In the genomic region with DNA sequence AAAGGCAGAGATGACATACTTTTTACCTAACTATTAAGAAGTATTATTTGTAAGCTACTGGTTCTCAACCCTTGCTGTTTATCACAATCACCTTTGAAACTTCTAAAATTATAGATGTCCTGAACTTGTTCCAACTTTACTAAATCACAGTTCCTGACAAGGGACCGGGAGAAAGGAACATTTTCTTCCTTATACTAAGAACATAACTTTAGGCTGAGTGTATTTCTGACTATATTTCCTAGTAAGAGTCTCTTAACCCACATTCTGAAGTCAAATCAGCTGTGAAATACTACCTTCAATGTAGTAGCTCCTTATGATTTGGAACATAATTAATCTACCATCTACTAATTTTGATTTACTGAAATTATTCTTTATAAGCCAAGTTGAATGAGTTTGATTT, we compare ENCODE assay signal across 20 cellular contexts.
DNase-seq lines count a peak whose midpoint lies in the region; ATAC-seq and TF ChIP-seq lines count a peak whose summit lies in the region.
"Had no signal": no experiment of that assay in that cellular context is flagged by ENCODE, and none has a peak within 500 bp of the region (broad histone marks: within the 10 kb centered on the region; RNA-seq: fewer than 3 reads in every experiment).

No MANE protein-coding gene starts in this region.

- H3K27ac ChIP-seq in ascending aorta, result peak overlapping the region; percentile 26 to 36
- no peak overlapping the region for H3K27ac ChIP-seq in left ventricle myocardium inferior (replicated peaks)
- H3K27ac ChIP-seq in adrenal gland, result no peak overlapping the region

- ATAC-seq in activated naive CD8-positive, alpha-beta T cell treated with anti-CD3 and anti-CD28 coated beads, Interleukin-2, amount 50 U/mL, for 24 hours, result no peak
- no peak for ATAC-seq in GM18861 (IDR thresholded peaks at IDR 0.05; ENCODE audit: unreplicated experiment)
- ATAC-seq: HCT116 had no signal

- peak overlapping the region; percentile 21 for H3K27ac Mint-ChIP-seq in activated naive CD8-positive, alpha-beta T cell treated with anti-CD3 and anti-CD28 coated beads, Interleukin-2, amount 50 U/mL, for 24 hours
- no peak overlapping the region for H3K27ac Mint-ChIP-seq in activated naive CD8-positive, alpha-beta T cell treated with anti-CD3 and anti-CD28 coated beads for 36 hours

- no peak for TF ChIP-seq CTCF in ascending aorta (IDR thresholded peaks at IDR 0.05)
- no peak for TF ChIP-seq CTCF in left ventricle myocardium inferior (IDR thresholded peaks at IDR 0.05; ENCODE audit: borderline replicate concordance)
- no peak for TF ChIP-seq CTCF in adrenal gland (IDR thresholded peaks at IDR 0.05)

- no peaks in the 10 kb centered on the region for H3K9me3 Mint-ChIP-seq in activated naive CD8-positive, alpha-beta T cell treated with anti-CD3 and anti-CD28 coated beads, Interleukin-2, amount 50 U/mL, for 24 hours
- H3K9me3 Mint-ChIP-seq in activated naive CD8-positive, alpha-beta T cell treated with anti-CD3 and anti-CD28 coated beads for 36 hours, result no peaks in the 10 kb centered on the region
- H3K9me3 Mint-ChIP-seq: CD4-positive, CD25-positive, alpha-beta regulatory T cell had no signal

- no peaks in the 10 kb centered on the region for H3K4me1 ChIP-seq in ascending aorta
- no peaks in the 10 kb centered on the region for H3K4me1 ChIP-seq in left ventricle myocardium inferior
- H3K4me1 ChIP-seq in adrenal gland (replicated peaks in 1 of 2), result no peaks in the 10 kb centered on the region
- H3K4me1 ChIP-seq: BE2C had no signal

- H3K4me3 Mint-ChIP-seq in activated naive CD8-positive, alpha-beta T cell treated with anti-CD3 and anti-CD28 coated beads, Interleukin-2, amount 50 U/mL, for 24 hours, result no peak overlapping the region
- no peak overlapping the region for H3K4me3 Mint-ChIP-seq in activated naive CD8-positive, alpha-beta T cell treated with anti-CD3 and anti-CD28 coated beads for 36 hours
- H3K4me3 Mint-ChIP-seq: CD4-positive, CD25-positive, alpha-beta regulatory T cell had no signal

- H3K36me3 Mint-ChIP-seq in activated naive CD8-positive, alpha-beta T cell treated with anti-CD3 and anti-CD28 coated beads, Interleukin-2, amount 50 U/mL, for 24 hours (ENCODE audit: low read depth), result peaks cover 57% of the 10 kb centered on the region
- peaks cover 36% of the 10 kb centered on the region for H3K36me3 Mint-ChIP-seq in activated naive CD8-positive, alpha-beta T cell treated with anti-CD3 and anti-CD28 coated beads for 36 hours

- H3K4me3 ChIP-seq in ascending aorta (no peak overlapping the region), left ventricle myocardium inferior (no peak overlapping the region), adrenal gland (no peak overlapping the region)

- H3K27me3 ChIP-seq in ascending aorta, result no peaks in the 10 kb centered on the region
- no peaks in the 10 kb centered on the region for H3K27me3 ChIP-seq in left ventricle myocardium inferior (ENCODE audit: low read depth)
- H3K27me3 ChIP-seq in adrenal gland, result no peaks in the 10 kb centered on the region
- H3K27me3 ChIP-seq: BE2C had no signal

- no peak for TF ChIP-seq POLR2A in adrenal gland (IDR thresholded peaks at IDR 0.05)

- no peaks in the 10 kb centered on the region for H3K9me3 ChIP-seq in ascending aorta
- peaks cover 7% of the 10 kb centered on the region for H3K9me3 ChIP-seq in left ventricle myocardium inferior (replicated peaks)
- H3K9me3 ChIP-seq in adrenal gland (replicated peaks in 1 of 3), result no peaks in the 10 kb centered on the region
- H3K9me3 ChIP-seq: BE2C had no signal

- no peaks in the 10 kb centered on the region for H3K4me1 Mint-ChIP-seq in activated naive CD8-positive, alpha-beta T cell treated with anti-CD3 and anti-CD28 coated beads, Interleukin-2, amount 50 U/mL, for 24 hours
- H3K4me1 Mint-ChIP-seq in activated naive CD8-positive, alpha-beta T cell treated with anti-CD3 and anti-CD28 coated beads for 36 hours, result no peaks in the 10 kb centered on the region

- intact Hi-C loops in ascending aorta (cut with DNase I), result no loop called here
- intact Hi-C loops in left ventricle myocardium inferior (cut with micrococcal nuclease), result no loop called here
- intact Hi-C loops in adrenal gland (cut with DNase I), result no loop called here

- DNase-seq in activated naive CD8-positive, alpha-beta T cell treated with anti-CD3 and anti-CD28 coated beads, Interleukin-2, amount 50 U/mL, for 24 hours, result no peak
- DNase-seq in activated naive CD8-positive, alpha-beta T cell treated with anti-CD3 and anti-CD28 coated beads for 36 hours, result no peak
- DNase-seq in ascending aorta (ENCODE audit: low spot score in 2 of 2), result no peak
- DNase-seq in iris pigment epithelial cell (ENCODE audit: low read depth), result peak; percentile 25
- DNase-seq in left ventricle myocardium inferior, result no peak
- DNase-seq in HuH-7.5 (ENCODE audit: low spot score), result no peak
- DNase-seq in adrenal gland, result no peak
- DNase-seq: 8988T; BE2C; CD4-positive, CD25-positive, alpha-beta regulatory T cell; COR-L47; DMS 273 treated with DMSO at 0.1 percent for 48 hours; DND-41; NCI-H1105; NCI-H1694; NCI-H510A; NCI-H748 treated with DMSO at 0.1 percent for 48 hours; SHP77 had no signal

- H3K36me3 ChIP-seq in ascending aorta, result peaks cover 11 to 40% of the 10 kb centered on the region in 2 donors
- H3K36me3 ChIP-seq in left ventricle myocardium inferior, result peaks cover 80% of the 10 kb centered on the region
- peaks cover 0 to 10% of the 10 kb centered on the region in 2 donors for H3K36me3 ChIP-seq in adrenal gland (replicated peaks in 1 of 2)

- H3K27me3 Mint-ChIP-seq in activated naive CD8-positive, alpha-beta T cell treated with anti-CD3 and anti-CD28 coated beads, Interleukin-2, amount 50 U/mL, for 24 hours, result no peaks in the 10 kb centered on the region
- H3K27me3 Mint-ChIP-seq in activated naive CD8-positive, alpha-beta T cell treated with anti-CD3 and anti-CD28 coated beads for 36 hours, result no peaks in the 10 kb centered on the region
- H3K27me3 Mint-ChIP-seq: CD4-positive, CD25-positive, alpha-beta regulatory T cell had no signal

- 17 to 30% (median 26%) methylated on average over 1 of the region's 1 CpG for WGBS in adrenal gland, 4 donors

Comparison
In these comparisons a context has a peak if more than half of its experiments do, and no peak if none do; other contexts are left out.
1. H3K27ac ChIP-seq: peak in ascending aorta (2 of 2); none in left ventricle myocardium inferior (single experiment) and adrenal gland (0 of 5).